ENCODE assay signal across 1 cellular context in genomic region chr4:126799471-126799870, GRCh38.
TF ChIP-seq lines count a peak whose summit lies in the region.

No MANE protein-coding gene starts in this region.

TF ChIP-seq in SK-N-SH treated with all-trans-retinoic acid at 6 μM for 48 hours, 23 proteins besides CTCF, POLR2A, EP300 and RAD21 (continued from another document):
- TF ChIP-seq TOX (CRISPR knock-in tag; IDR thresholded peaks at IDR 0.05; ENCODE audit: borderline replicate concordance): no peak
